Comparison of ENCODE assay signal across 18 cellular contexts in the genomic region with DNA sequence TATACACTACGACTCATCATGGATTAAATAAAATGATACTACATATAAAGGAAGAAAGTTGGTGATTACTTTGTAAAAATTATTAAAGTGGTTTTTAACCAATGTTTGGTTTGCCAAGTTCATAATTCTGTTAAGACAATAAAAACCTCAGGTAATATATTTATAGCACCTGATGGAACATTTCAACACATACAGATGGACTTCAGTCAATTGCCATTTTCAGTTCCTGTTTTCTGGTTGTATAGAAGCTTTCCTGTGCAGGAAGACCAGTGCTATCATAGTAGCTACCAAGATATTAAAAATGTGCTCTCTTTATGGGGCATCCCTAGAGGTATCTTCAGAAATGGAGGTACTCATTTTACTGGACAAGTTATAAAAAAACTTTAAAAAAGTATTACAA.
DNase-seq lines count a peak whose midpoint lies in the region; ATAC-seq and TF ChIP-seq lines count a peak whose summit lies in the region.
"Had no signal": no experiment of that assay in that cellular context is flagged by ENCODE, and none has a peak within 500 bp of the region (broad histone marks: within the 10 kb centered on the region; RNA-seq: fewer than 3 reads in every experiment).

No MANE protein-coding gene starts in this region.

- no peak for TF ChIP-seq CTCF in GM13976 (IDR thresholded peaks at IDR 0.05; ENCODE audit: borderline replicate concordance, control extremely low read depth, extremely low read depth, insufficient read depth, missing control alignments)
- TF ChIP-seq CTCF in heart left ventricle (IDR thresholded peaks at IDR 0.05), result no peak

- peaks cover 0 to 4% (median 0%) of the 10 kb centered on the region in 12 donors for H3K9me3 ChIP-seq in heart left ventricle

- TF ChIP-seq POLR2A in heart left ventricle (IDR thresholded peaks at IDR 0.05), result no peak

- peak; percentile 72 for ATAC-seq in GM19351 (IDR thresholded peaks at IDR 0.05; ENCODE audit: unreplicated experiment)
- ATAC-seq in HG02970 (IDR thresholded peaks at IDR 0.05; ENCODE audit: low FRiP score, unreplicated experiment), result peak; percentile 62
- ATAC-seq in HG03520 (IDR thresholded peaks at IDR 0.05; ENCODE audit: unreplicated experiment), result peak; percentile 72
- no peak for ATAC-seq in heart left ventricle
- ATAC-seq: left colon, right cardiac atrium had no signal

- in situ Hi-C loops in GM13976 (cut with MboI; ENCODE audit: low sequenced_read_pairs, unreplicated experiment), result no loop called here

- H3K27me3 ChIP-seq in heart left ventricle, result no peaks in the 10 kb centered on the region

- H3K27ac ChIP-seq in heart left ventricle, result no peak overlapping the region
- H3K27ac ChIP-seq: KMS-11, SK-N-MC had no signal

- no peak overlapping the region for H3K4me3 ChIP-seq in heart left ventricle
- H3K4me3 ChIP-seq: SK-N-MC had no signal

- H3K36me3 ChIP-seq in heart left ventricle, result no peaks in the 10 kb centered on the region

- 90 to 91% (median 90%) methylated on average over 1 of the region's 1 CpG for WGBS in heart left ventricle, 4 donors

- H3K4me1 ChIP-seq in heart left ventricle, result no peaks in the 10 kb centered on the region

- intact Hi-C loops in heart left ventricle (cut with DNase I), result no loop called here

- peak; percentile 3 for DNase-seq in GM13976 (ENCODE audit: low spot score)
- no peak for DNase-seq in heart left ventricle
- DNase-seq in DMS153 treated with DMSO at 0.1 percent for 48 hours (lab: John Stamatoyannopoulos, UW; ENCODE audit: unreplicated experiment), result no peak
- DNase-seq in stimulated activated CD4-positive, alpha-beta T cell treated with anti-CD3 and anti-CD28 coated beads, Interleukin-4, amount 100 ng/mL, for 24 hours, result no peak
- DNase-seq in NCI-H1417 treated with DMSO at 0.1 percent for 48 hours (lab: John Stamatoyannopoulos, UW), result no peak
- DNase-seq: activated CD4-positive, alpha-beta T cell treated with anti-CD3 and anti-CD28 coated beads for 4 hours; activated CD8-positive, alpha-beta memory T cell treated with anti-CD3 and anti-CD28 coated beads, Interleukin-2, amount 50 U/mL, for 4 hours; anterior cingulate cortex; left colon; NCI-H146; nucleus accumbens; right cardiac atrium; T1000 had no signal

Comparison
In these comparisons a context has a peak if more than half of its experiments do, and no peak if none do; other contexts are left out.
1. ATAC-seq: peak in GM19351 (single experiment), HG02970 (single experiment) and HG03520 (single experiment); none in heart left ventricle (0 of 4).